26 cellular contexts compared by ENCODE assay signal in genomic region chr11:44945639-44946038, GRCh38. TPM values are rescaled to one million over a fixed set of nuclear protein-coding genes. Genes with fewer than 3 reads are reported as not detected.
A peak's percentile ranks its signal among the peaks of the same experiment; 100 is the strongest.
DNase-seq lines count a peak whose midpoint lies in the region; ATAC-seq and TF ChIP-seq lines count a peak whose summit lies in the region.
"Had no signal": no experiment of that assay in that cellular context is flagged by ENCODE, and none has a peak within 500 bp of the region (broad histone marks: within the 10 kb centered on the region; RNA-seq: fewer than 3 reads in every experiment).

No MANE protein-coding gene starts in this region.

- POLR2A ChIA-PET in RWPE1 (lab: Yijun Ruan, JAX; ENCODE audit: low non-redundant PET), result no interaction called here

- no peaks in the 10 kb centered on the region for H3K9me3 ChIP-seq in gastrocnemius medialis
- H3K9me3 ChIP-seq: adrenal gland, thyroid gland had no signal

- peaks cover 6% of the 10 kb centered on the region for H3K36me3 Mint-ChIP-seq in memory B cell

- H3K27me3 Mint-ChIP-seq in memory B cell, result no peaks in the 10 kb centered on the region
- H3K27me3 Mint-ChIP-seq: progenitor cell of endocrine pancreas had no signal

- TF ChIP-seq POLR2A in gastrocnemius medialis (IDR thresholded peaks at IDR 0.05), result no peak

- peaks cover 61% of the 10 kb centered on the region for H3K4me1 Mint-ChIP-seq in memory B cell

- in situ Hi-C loops in gastrocnemius medialis (cut with MboI; ENCODE audit: low sequenced_read_pairs in 4 of 4), result loop anchor here in 2 of 4 donors (25.0 kb wide), 1 partner anchor 342 kb away; the partner anchor contains the start of gene SYT13 (in 2 of the 2)

- no peak overlapping the region for H3K4me3 Mint-ChIP-seq in memory B cell
- H3K4me3 Mint-ChIP-seq: nephron progenitor cell had no signal

- DNase-seq in RWPE1 (ENCODE audit: low spot score) (no peak), fibroblast of the aortic adventitia (ENCODE audit: low read depth) (peak; percentile 51), memory B cell (ENCODE audit: low spot score in 2 of 2) (no peak), gastrocnemius medialis (peak in 1 of 2 donors; percentile 47), foreskin melanocyte (no peak)
- no peak for DNase-seq in activated CD8-positive, alpha-beta memory T cell treated with anti-CD3 and anti-CD28 coated beads, Interleukin-2, amount 50 U/mL, for 48 hours
- DNase-seq in activated CD8-positive, alpha-beta memory T cell treated with anti-CD3 and anti-CD28 coated beads, Interleukin-2, amount 50 U/mL, for 4 hours, result no peak
- DNase-seq: ACHN; activated gamma-delta T cell; brain microvascular endothelial cell; Calu3; DND-41; effector CD8-positive, alpha-beta T cell; NCI-H1436; NCI-H82; nephron progenitor cell; stimulated activated CD4-positive, alpha-beta T cell treated with anti-CD3 and anti-CD28 coated beads, Interleukin-4, amount 100 ng/mL, for 1 hour; stimulated activated naive CD4-positive, alpha-beta T cell; T-helper 9 cell had no signal

- peak overlapping the region; percentile 81 for H3K27ac Mint-ChIP-seq in memory B cell

- H3K27ac ChIP-seq in RWPE1, result peak overlapping the region; percentile 93
- peak overlapping the region; percentile 64 to 82 (median 74) for H3K27ac ChIP-seq in gastrocnemius medialis
- H3K27ac ChIP-seq: brain microvascular endothelial cell, C4-2B, KMS-11 had no signal

- CTCF ChIA-PET in RWPE1 (lab: Yijun Ruan, JAX), result interaction anchor here (0.6 to 1.4 kb wide), 5 partner anchors 9 to 1056 kb away, joined by 3 to 5 read pairs (median 4); no protein-coding TSS in a partner anchor

- no peaks in the 10 kb centered on the region for H3K36me3 ChIP-seq in gastrocnemius medialis
- H3K36me3 ChIP-seq: adrenal gland, brain microvascular endothelial cell, thyroid gland had no signal

- TF ChIP-seq CTCF in RWPE1 (conservative IDR thresholded peaks at IDR 0.05; ENCODE audit: low read depth) (no peak), fibroblast of the aortic adventitia (IDR thresholded peaks at IDR 0.05; ENCODE audit: insufficient read depth, low read length) (no peak), gastrocnemius medialis (IDR thresholded peaks at IDR 0.05 in 4 of 5, conservative IDR thresholded peaks at IDR 0.05 in 1 of 5) (no peak)

- H3K9me3 Mint-ChIP-seq in memory B cell, result no peaks in the 10 kb centered on the region
- H3K9me3 Mint-ChIP-seq: nephron progenitor cell had no signal

- intact Hi-C loops in gastrocnemius medialis (cut with DNase I; ENCODE audit: low total_unique reads), result no loop called here

- no peak overlapping the region for H3K4me3 ChIP-seq in fibroblast of the aortic adventitia (ENCODE audit: low read depth, low read length)
- no peak overlapping the region for H3K4me3 ChIP-seq in gastrocnemius medialis
- H3K4me3 ChIP-seq: adrenal gland, thyroid gland had no signal

- H3K4me1 ChIP-seq in gastrocnemius medialis, result peaks cover 8 to 19% of the 10 kb centered on the region in 2 donors

- H3K27me3 ChIP-seq in gastrocnemius medialis, result no peaks in the 10 kb centered on the region
- H3K27me3 ChIP-seq: adrenal gland, brain microvascular endothelial cell, thyroid gland had no signal

- ATAC-seq in memory B cell (ENCODE audit: low read depth) (no peak), gastrocnemius medialis (no peak), HG03135 (IDR thresholded peaks at IDR 0.05; ENCODE audit: unreplicated experiment) (no peak)
- ATAC-seq: left colon had no signal

RNA-seq across cellular contexts. Expression of gene TP53I11, which starts 5.0 kb away (rescaled TPM):
- total RNA-seq in fibroblast of the aortic adventitia (ENCODE audit: low replicate concordance), result 23.1 and 27.4 TPM in 2 replicates
- total RNA-seq in gastrocnemius medialis, result 10 to 100 TPM in 3 of 4 donors, 1 to 10 TPM in 1; 5.4 to 17.2 (median 12.8) TPM
